8 cellular contexts compared by ENCODE assay signal in genomic region chr5:65721775-65722574, GRCh38. TPM values are rescaled to one million over a fixed set of nuclear protein-coding genes. Genes with fewer than 3 reads are reported as not detected.
DNase-seq lines count a peak whose midpoint lies in the region; ATAC-seq and TF ChIP-seq lines count a peak whose summit lies in the region.

Gene NLN, plus strand, starts transcription at chr5:65722205. Its CDS starts 169 bp downstream, at chr5:65722374.
Gene SGTB, minus strand, starts transcription at chr5:65722109. Its CDS starts 1,302 bp downstream, at chr5:65720807.

- H3K27ac Mint-ChIP-seq in activated T-helper 2 cell treated with anti-CD3 and anti-CD28 coated beads, Interferon-gamma antibody, Interleukin-2, Interleukin-4, amounts not matched to agents 10 μg/mL and 5 μg/mL and 100 μg/mL, durations not matched to agents 14 hours and 24 hours and 36 hours, result peak within 1 kb of the TSS; percentile 88
- peak within 1 kb of the TSS; percentile 80 to 98 (median 95) for H3K27ac Mint-ChIP-seq in nephron
- H3K27ac Mint-ChIP-seq in stimulated activated naive CD8-positive, alpha-beta T cell treated with anti-CD3 and anti-CD28 coated beads, Interleukin-15, Interleukin-2, amounts not matched to agents 100 ng/mL and 50 ng/mL, for 24 hours, result peak within 1 kb of the TSS; percentile 88

- TF ChIP-seq CTCF in fibroblast of pulmonary artery (IDR thresholded peaks at IDR 0.05; ENCODE audit: low read length, missing control alignments) (no peak), nephron (IDR thresholded peaks at IDR 0.05; ENCODE audit: unreplicated experiment in 3 of 3) (no peak)

- H3K9me3 Mint-ChIP-seq in activated T-helper 2 cell treated with anti-CD3 and anti-CD28 coated beads, Interferon-gamma antibody, Interleukin-2, Interleukin-4, amounts not matched to agents 10 μg/mL and 5 μg/mL and 100 μg/mL, durations not matched to agents 14 hours and 24 hours and 36 hours, result no peaks in the 10 kb centered on the region
- H3K9me3 Mint-ChIP-seq in nephron, result no peaks in the 10 kb centered on the region
- H3K9me3 Mint-ChIP-seq in stimulated activated naive CD8-positive, alpha-beta T cell treated with anti-CD3 and anti-CD28 coated beads, Interleukin-15, Interleukin-2, amounts not matched to agents 100 ng/mL and 50 ng/mL, for 24 hours, result no peaks in the 10 kb centered on the region

- intact Hi-C loops in activated T-helper 2 cell treated with anti-CD3 and anti-CD28 coated beads, Interferon-gamma antibody, Interleukin-2, Interleukin-4, amounts not matched to agents 10 μg/mL and 5 μg/mL and 100 μg/mL, durations not matched to agents 14 hours and 24 hours and 36 hours (cut with micrococcal nuclease), result loop anchor here (1.0 to 5.0 kb wide), 6 partner anchors 97 to 1480 kb away; partner anchors contain the start of genes ADAMTS6, CENPK, ERBIN and PPWD1

- H3K27me3 Mint-ChIP-seq in activated T-helper 2 cell treated with anti-CD3 and anti-CD28 coated beads, Interferon-gamma antibody, Interleukin-2, Interleukin-4, amounts not matched to agents 10 μg/mL and 5 μg/mL and 100 μg/mL, durations not matched to agents 14 hours and 24 hours and 36 hours (ENCODE audit: low read depth), result no peaks in the 10 kb centered on the region
- H3K27me3 Mint-ChIP-seq in nephron (ENCODE audit: low read depth), result no peaks in the 10 kb centered on the region
- no peaks in the 10 kb centered on the region for H3K27me3 Mint-ChIP-seq in stimulated activated naive CD8-positive, alpha-beta T cell treated with anti-CD3 and anti-CD28 coated beads, Interleukin-15, Interleukin-2, amounts not matched to agents 100 ng/mL and 50 ng/mL, for 24 hours

- DNase-seq in DMS53 (lab: John Stamatoyannopoulos, UW) (peak; percentile 90), HuH-7 (ENCODE audit: low spot score) (peak; percentile 79), RKO (ENCODE audit: low spot score) (peak; percentile 82), fibroblast of pulmonary artery (ENCODE audit: low read depth) (peak; percentile 73)
- peak; percentile 79 for DNase-seq in activated T-helper 2 cell treated with anti-CD3 and anti-CD28 coated beads, Interferon-gamma antibody, Interleukin-2, Interleukin-4, amounts not matched to agents 10 μg/mL and 5 μg/mL and 100 μg/mL, durations not matched to agents 14 hours and 24 hours and 36 hours (ENCODE audit: low spot score)

- H3K4me3 Mint-ChIP-seq in activated T-helper 2 cell treated with anti-CD3 and anti-CD28 coated beads, Interferon-gamma antibody, Interleukin-2, Interleukin-4, amounts not matched to agents 10 μg/mL and 5 μg/mL and 100 μg/mL, durations not matched to agents 14 hours and 24 hours and 36 hours (ENCODE audit: low read depth), result peak within 1 kb of the TSS; percentile 93
- H3K4me3 Mint-ChIP-seq in nephron, result peak within 1 kb of the TSS; percentile 95 to 98 (median 95)
- H3K4me3 Mint-ChIP-seq in stimulated activated naive CD8-positive, alpha-beta T cell treated with anti-CD3 and anti-CD28 coated beads, Interleukin-15, Interleukin-2, amounts not matched to agents 100 ng/mL and 50 ng/mL, for 24 hours, result peak within 1 kb of the TSS; percentile 97

- H3K36me3 Mint-ChIP-seq in activated T-helper 2 cell treated with anti-CD3 and anti-CD28 coated beads, Interferon-gamma antibody, Interleukin-2, Interleukin-4, amounts not matched to agents 10 μg/mL and 5 μg/mL and 100 μg/mL, durations not matched to agents 14 hours and 24 hours and 36 hours (ENCODE audit: low read depth), result peaks cover 3% of the 10 kb centered on the region
- no peaks in the 10 kb centered on the region for H3K36me3 Mint-ChIP-seq in nephron (ENCODE audit: low read depth)
- peaks cover 13% of the 10 kb centered on the region for H3K36me3 Mint-ChIP-seq in stimulated activated naive CD8-positive, alpha-beta T cell treated with anti-CD3 and anti-CD28 coated beads, Interleukin-15, Interleukin-2, amounts not matched to agents 100 ng/mL and 50 ng/mL, for 24 hours (ENCODE audit: low read depth)

- H3K4me1 Mint-ChIP-seq in activated T-helper 2 cell treated with anti-CD3 and anti-CD28 coated beads, Interferon-gamma antibody, Interleukin-2, Interleukin-4, amounts not matched to agents 10 μg/mL and 5 μg/mL and 100 μg/mL, durations not matched to agents 14 hours and 24 hours and 36 hours (ENCODE audit: low read depth), result peaks cover 29% of the 10 kb centered on the region
- peaks cover 14% of the 10 kb centered on the region for H3K4me1 Mint-ChIP-seq in nephron
- peaks cover 26% of the 10 kb centered on the region for H3K4me1 Mint-ChIP-seq in stimulated activated naive CD8-positive, alpha-beta T cell treated with anti-CD3 and anti-CD28 coated beads, Interleukin-15, Interleukin-2, amounts not matched to agents 100 ng/mL and 50 ng/mL, for 24 hours (ENCODE audit: low read depth)

- ATAC-seq in GM21447 (IDR thresholded peaks at IDR 0.05; ENCODE audit: unreplicated experiment), result peak; percentile 80

- peak within 1 kb of the TSS; percentile 76 for H3K4me3 ChIP-seq in fibroblast of pulmonary artery (replicated peaks; ENCODE audit: low read depth, low read length)

RNA-seq across cellular contexts. Expression of gene NLN, which starts in this region (rescaled TPM):
- total RNA-seq in activated T-helper 2 cell treated with anti-CD3 and anti-CD28 coated beads, Interferon-gamma antibody, Interleukin-2, Interleukin-4, amounts not matched to agents 10 μg/mL and 5 μg/mL and 100 μg/mL, durations not matched to agents 14 hours and 24 hours and 36 hours, result 22.5 and 22.8 TPM in 2 replicates

RNA-seq across cellular contexts. Expression of gene SGTB, which starts in this region (rescaled TPM):
- 7.6 TPM in 2 replicates for total RNA-seq in activated T-helper 2 cell treated with anti-CD3 and anti-CD28 coated beads, Interferon-gamma antibody, Interleukin-2, Interleukin-4, amounts not matched to agents 10 μg/mL and 5 μg/mL and 100 μg/mL, durations not matched to agents 14 hours and 24 hours and 36 hours

Comparison
In these comparisons a context has a peak if more than half of its experiments do, and no peak if none do; other contexts are left out.
1. Peak in every context shown above with its lines: DNase-seq, ATAC-seq and H3K4me3 ChIP-seq.